Comparison of ENCODE assay signal across 18 cellular contexts in the genomic region with DNA sequence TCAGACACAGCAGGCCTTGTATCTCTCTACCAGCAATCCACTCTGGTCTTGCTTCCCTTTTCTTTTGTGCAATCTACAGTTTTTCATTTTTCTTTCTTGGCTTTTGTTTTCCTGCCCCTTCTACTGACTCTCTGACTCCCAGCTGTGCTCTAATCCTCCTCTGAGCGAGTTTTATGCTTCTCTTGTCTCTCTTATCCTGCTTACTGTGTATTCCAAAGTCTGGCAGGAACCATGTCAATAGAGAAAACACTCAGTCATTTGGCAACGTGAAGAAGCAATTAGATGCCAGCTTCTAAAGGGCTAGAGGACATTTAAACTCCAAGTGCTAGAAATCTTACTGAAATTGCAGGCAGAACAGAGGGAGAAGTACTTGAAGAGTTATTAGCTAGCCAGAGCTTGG.
"Had no signal": no experiment of that assay in that cellular context is flagged by ENCODE, and none has a peak within 500 bp of the region (broad histone marks: within the 10 kb centered on the region; RNA-seq: fewer than 3 reads in every experiment).

No MANE protein-coding gene starts in this region.

- H3K27me3 Mint-ChIP-seq: activated CD8-positive, alpha-beta T cell treated with anti-CD3 and anti-CD28 coated beads for 36 hours; stimulated activated naive CD8-positive, alpha-beta T cell treated with anti-CD3 and anti-CD28 coated beads, Interleukin-15, Interleukin-2, amounts not matched to agents 100 ng/mL and 50 ng/mL, for 24 hours; type B pancreatic cell had no signal

- H3K36me3 Mint-ChIP-seq: mesothelial cell of epicardium, type B pancreatic cell had no signal

- H3K4me1 ChIP-seq: gastrocnemius medialis, lower lobe of right lung, sigmoid colon, spleen had no signal

- H3K9me3 Mint-ChIP-seq: mesothelial cell of epicardium; stimulated activated naive CD8-positive, alpha-beta T cell treated with anti-CD3 and anti-CD28 coated beads, Interleukin-15, Interleukin-2, amounts not matched to agents 100 ng/mL and 50 ng/mL, for 24 hours had no signal

- DNase-seq: activated CD4-positive, alpha-beta T cell treated with anti-CD3 and anti-CD28 coated beads for 4 hours; activated CD8-positive, alpha-beta T cell treated with anti-CD3 and anti-CD28 coated beads for 36 hours; activated effector memory CD4-positive, alpha-beta T cell treated with Interleukin-2 at 50 U/mL for 16 hours; activated naive CD4-positive, alpha-beta T cell treated with anti-CD3 and anti-CD28 coated beads, Interleukin-2, amount 50 U/mL, for 16 hours; activated T-cell treated with anti-CD3 and anti-CD28 coated beads, Interleukin-2, amount 50 U/mL, for 4 hours; dorsolateral prefrontal cortex; erythroblast; gastrocnemius medialis; heart left ventricle; left cardiac atrium; lower lobe of right lung; ovary; sigmoid colon; spleen had no signal

- H3K27ac ChIP-seq: cardiac muscle cell, dorsolateral prefrontal cortex, gastrocnemius medialis, heart left ventricle, lower lobe of right lung, ovary, sigmoid colon, spleen had no signal

- ATAC-seq: activated CD8-positive, alpha-beta T cell treated with anti-CD3 and anti-CD28 coated beads for 36 hours; activated T-cell treated with anti-CD3 and anti-CD28 coated beads, Interleukin-2, amount 50 U/mL, for 4 hours; gastrocnemius medialis; heart left ventricle; left cardiac atrium; lower lobe of right lung had no signal

- H3K27me3 ChIP-seq: cardiac muscle cell, gastrocnemius medialis, heart left ventricle, ovary, sigmoid colon, spleen had no signal

- H3K4me3 ChIP-seq: cardiac muscle cell, dorsolateral prefrontal cortex, gastrocnemius medialis, heart left ventricle, lower lobe of right lung, ovary, sigmoid colon, spleen had no signal

- H3K9me3 ChIP-seq: gastrocnemius medialis, lower lobe of right lung, ovary, sigmoid colon had no signal

- H3K36me3 ChIP-seq: cardiac muscle cell, gastrocnemius medialis, heart left ventricle, lower lobe of right lung, ovary, sigmoid colon, spleen had no signal

- H3K27ac Mint-ChIP-seq: activated CD8-positive, alpha-beta T cell treated with anti-CD3 and anti-CD28 coated beads for 36 hours; mesothelial cell of epicardium; stimulated activated naive CD8-positive, alpha-beta T cell treated with anti-CD3 and anti-CD28 coated beads, Interleukin-15, Interleukin-2, amounts not matched to agents 100 ng/mL and 50 ng/mL, for 24 hours; type B pancreatic cell had no signal

- H3K4me3 Mint-ChIP-seq: activated CD8-positive, alpha-beta T cell treated with anti-CD3 and anti-CD28 coated beads for 36 hours; activated T-cell treated with anti-CD3 and anti-CD28 coated beads, Interleukin-2, amount 50 U/mL, for 4 hours; mesothelial cell of epicardium; stimulated activated naive CD8-positive, alpha-beta T cell treated with anti-CD3 and anti-CD28 coated beads, Interleukin-15, Interleukin-2, amounts not matched to agents 100 ng/mL and 50 ng/mL, for 24 hours; type B pancreatic cell had no signal
